27 cellular contexts compared by ENCODE assay signal in the genomic region with DNA sequence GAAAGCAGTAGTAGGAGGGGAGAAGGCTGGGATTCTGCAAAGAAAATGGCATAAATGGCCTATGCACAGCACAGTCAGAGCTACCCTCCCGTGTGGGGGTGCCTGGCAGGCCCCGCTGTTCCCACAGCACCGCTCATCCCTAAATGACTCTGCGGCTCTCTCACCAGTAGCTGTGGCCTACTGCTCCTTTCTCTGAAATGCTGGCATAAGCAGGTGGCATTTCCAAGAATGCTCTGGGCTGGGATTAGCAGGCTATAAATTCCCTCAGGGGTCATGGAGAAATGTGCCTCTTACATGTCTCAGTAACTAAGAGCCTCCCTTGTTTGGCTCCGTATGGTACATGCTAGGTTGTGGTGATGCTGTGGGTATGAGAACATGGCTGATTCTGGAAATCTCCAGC.
DNase-seq lines count a peak whose midpoint lies in the region; ATAC-seq and TF ChIP-seq lines count a peak whose summit lies in the region.
"Had no signal": no experiment of that assay in that cellular context is flagged by ENCODE, and none has a peak within 500 bp of the region (broad histone marks: within the 10 kb centered on the region; RNA-seq: fewer than 3 reads in every experiment).

No MANE protein-coding gene starts in this region.

- H3K36me3 ChIP-seq in A673 (ENCODE audit: insufficient read depth, low read length, poor library complexity, severe bottlenecking): no peaks in the 10 kb centered on the region

- no peaks in the 10 kb centered on the region for H3K9me3 ChIP-seq in A673 (ENCODE audit: low read depth, low read length, poor library complexity, severe bottlenecking)

- no peaks in the 10 kb centered on the region for H3K4me1 Mint-ChIP-seq in activated T-helper 2 cell treated with anti-CD3 and anti-CD28 coated beads, Interferon-gamma antibody, Interleukin-2, Interleukin-4, amounts not matched to agents 10 μg/mL and 5 μg/mL and 100 μg/mL, durations not matched to agents 14 hours and 24 hours and 36 hours (ENCODE audit: low read depth)
- H3K4me1 Mint-ChIP-seq: B cell had no signal

- no peaks in the 10 kb centered on the region for H3K9me3 Mint-ChIP-seq in activated T-helper 2 cell treated with anti-CD3 and anti-CD28 coated beads, Interferon-gamma antibody, Interleukin-2, Interleukin-4, amounts not matched to agents 10 μg/mL and 5 μg/mL and 100 μg/mL, durations not matched to agents 14 hours and 24 hours and 36 hours
- H3K9me3 Mint-ChIP-seq: CD8-positive, alpha-beta T cell had no signal

- POLR2A ChIA-PET in A673 (lab: Charles Lee; ENCODE audit: low non-redundant PET): no interaction called here

- CTCF ChIA-PET in A673 (lab: Charles Lee): no interaction called here

- TF ChIP-seq CTCF in retinal pigment epithelial cell (conservative IDR thresholded peaks at IDR 0.05; ENCODE audit: low read depth, low read length) (no peak), A673 (conservative IDR thresholded peaks at IDR 0.05; ENCODE audit: low read depth, low read length) (no peak)

- H3K4me3 ChIP-seq in retinal pigment epithelial cell (ENCODE audit: low read length) (no peak overlapping the region), A673 (ENCODE audit: low read depth, low read length, poor library complexity, severe bottlenecking) (no peak overlapping the region)
- H3K4me3 ChIP-seq: GM12878, PC-9 had no signal

- H3K27me3 ChIP-seq in A673 (replicated peaks; ENCODE audit: insufficient read depth, low read depth, low read length, poor library complexity): no peaks in the 10 kb centered on the region

- H3K4me3 Mint-ChIP-seq in activated T-helper 2 cell treated with anti-CD3 and anti-CD28 coated beads, Interferon-gamma antibody, Interleukin-2, Interleukin-4, amounts not matched to agents 10 μg/mL and 5 μg/mL and 100 μg/mL, durations not matched to agents 14 hours and 24 hours and 36 hours (ENCODE audit: low read depth): no peak overlapping the region
- H3K4me3 Mint-ChIP-seq: B cell; CD8-positive, alpha-beta T cell had no signal

- peaks cover 4% of the 10 kb centered on the region for H3K4me1 ChIP-seq in A673 (ENCODE audit: insufficient read depth, low read length, poor library complexity, severe bottlenecking)

- BruUV-seq in A673 (replicated peaks; lab: Mats Ljungman, UMichigan): no TSS peak

- H3K27ac ChIP-seq in A673 (ENCODE audit: low read depth, low read length, poor library complexity, severe bottlenecking): no peak overlapping the region
- H3K27ac ChIP-seq: C4-2B, PC-9 had no signal

- H3K27ac Mint-ChIP-seq in activated T-helper 2 cell treated with anti-CD3 and anti-CD28 coated beads, Interferon-gamma antibody, Interleukin-2, Interleukin-4, amounts not matched to agents 10 μg/mL and 5 μg/mL and 100 μg/mL, durations not matched to agents 14 hours and 24 hours and 36 hours: no peak overlapping the region
- H3K27ac Mint-ChIP-seq: B cell; CD8-positive, alpha-beta T cell had no signal

- intact Hi-C loops in Right ventricle myocardium superior (cut with DNase I) (no loop called here), left ventricle myocardium superior (cut with micrococcal nuclease) (no loop called here), A673 (cut with micrococcal nuclease; ENCODE audit: unreplicated experiment) (no loop called here)
- intact Hi-C loops in activated T-helper 2 cell treated with anti-CD3 and anti-CD28 coated beads, Interferon-gamma antibody, Interleukin-2, Interleukin-4, amounts not matched to agents 10 μg/mL and 5 μg/mL and 100 μg/mL, durations not matched to agents 14 hours and 24 hours and 36 hours (cut with micrococcal nuclease): no loop called here

- peak; percentile 52 for ATAC-seq in Right ventricle myocardium superior (ENCODE audit: poor library complexity)
- peak; percentile 61 for ATAC-seq in left ventricle myocardium superior
- ATAC-seq in GM21786 (IDR thresholded peaks at IDR 0.05; ENCODE audit: unreplicated experiment): no peak
- ATAC-seq: CD8-positive, alpha-beta T cell; GM12878; HCT116 had no signal

- DNase-seq in NCI-H524 treated with DMSO at 0.1 percent for 48 hours (lab: John Stamatoyannopoulos, UW) (peak; percentile 80), Right ventricle myocardium superior (no peak), left ventricle myocardium superior (no peak), retinal pigment epithelial cell (ENCODE audit: low read depth) (peak; percentile 52), A673 (ENCODE audit: low spot score) (no peak)
- DNase-seq in activated T-helper 2 cell treated with anti-CD3 and anti-CD28 coated beads, Interferon-gamma antibody, Interleukin-2, Interleukin-4, amounts not matched to agents 10 μg/mL and 5 μg/mL and 100 μg/mL, durations not matched to agents 14 hours and 24 hours and 36 hours (ENCODE audit: low spot score): no peak
- DNase-seq: CD8-positive, alpha-beta T cell; DMS 273 treated with DMSO at 0.1 percent for 48 hours; DMS79; EL; GDM1; NCI-H1092; NCI-H1436; NCI-H187; NCI-H2081 treated with DMSO at 0.1 percent for 48 hours; NCI-H2171 treated with DMSO at 0.1 percent for 48 hours; NCI-H345; NCI-H510A treated with DMSO at 0.1 percent for 48 hours; NCI-H774; PC-9; RPMI8226; SHP77 treated with DMSO at 0.1 percent for 48 hours had no signal

- no peaks in the 10 kb centered on the region for H3K27me3 Mint-ChIP-seq in activated T-helper 2 cell treated with anti-CD3 and anti-CD28 coated beads, Interferon-gamma antibody, Interleukin-2, Interleukin-4, amounts not matched to agents 10 μg/mL and 5 μg/mL and 100 μg/mL, durations not matched to agents 14 hours and 24 hours and 36 hours (ENCODE audit: low read depth)
- H3K27me3 Mint-ChIP-seq: B cell had no signal

- H3K36me3 Mint-ChIP-seq in activated T-helper 2 cell treated with anti-CD3 and anti-CD28 coated beads, Interferon-gamma antibody, Interleukin-2, Interleukin-4, amounts not matched to agents 10 μg/mL and 5 μg/mL and 100 μg/mL, durations not matched to agents 14 hours and 24 hours and 36 hours (ENCODE audit: low read depth): no peaks in the 10 kb centered on the region
- H3K36me3 Mint-ChIP-seq: CD8-positive, alpha-beta T cell had no signal

Comparison
In these comparisons a context has a peak if more than half of its experiments do, and no peak if none do; other contexts are left out.
1. DNase-seq: peak in NCI-H524 treated with DMSO at 0.1 percent for 48 hours (single experiment) and retinal pigment epithelial cell (single experiment); none in Right ventricle myocardium superior (single experiment), left ventricle myocardium superior (single experiment), activated T-helper 2 cell treated with anti-CD3 and anti-CD28 coated beads, Interferon-gamma antibody, Interleukin-2, Interleukin-4, amounts not matched to agents 10 μg/mL and 5 μg/mL and 100 μg/mL, durations not matched to agents 14 hours and 24 hours and 36 hours (single experiment) and A673 (single experiment).